28 cellular contexts compared by ENCODE assay signal in the genomic region with DNA sequence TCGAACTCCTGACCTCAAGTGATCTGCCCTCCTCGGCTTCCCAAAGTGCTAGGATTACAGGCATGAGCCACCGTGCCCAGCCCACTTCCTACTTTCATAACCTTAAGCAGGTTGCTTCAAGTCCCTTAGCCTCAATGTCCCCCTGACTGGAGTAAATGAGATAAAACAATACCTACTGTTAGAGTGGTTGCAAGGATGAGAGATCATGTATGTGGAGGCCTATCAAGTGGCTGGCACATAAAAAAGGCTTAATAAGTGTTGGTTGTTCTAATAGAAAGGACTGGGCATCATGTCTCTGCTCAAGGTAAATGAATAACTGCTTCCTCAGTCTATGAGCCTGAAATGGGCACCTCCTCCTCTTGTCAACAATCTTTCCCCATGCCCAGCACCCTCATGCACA.
"Had no signal": no experiment of that assay in that cellular context is flagged by ENCODE, and none has a peak within 500 bp of the region (broad histone marks: within the 10 kb centered on the region; RNA-seq: fewer than 3 reads in every experiment).

No MANE protein-coding gene starts in this region.

- H3K27ac ChIP-seq: neutrophil, pancreas, prostate gland, right lobe of liver, skin epidermis, spleen, stomach, thoracic aorta, thyroid gland, tibial nerve, upper lobe of left lung, vagina had no signal

- H3K27me3 ChIP-seq: neutrophil, pancreas, right lobe of liver, spleen, stomach, thyroid gland, tibial nerve, upper lobe of left lung, vagina had no signal

- H3K4me2 ChIP-seq: smooth muscle cell had no signal

- H3K4me1 ChIP-seq: pancreas, prostate gland, right lobe of liver, spleen, stomach, thyroid gland, upper lobe of left lung had no signal

- H3K36me3 Mint-ChIP-seq: naive thymus-derived CD8-positive, alpha-beta T cell; natural killer cell treated with Interleukin-12 subunit alpha and Interleukin-12 subunit beta and Interleukin-15 and Interleukin-18, amount 100 ng/mL, for 72 hours had no signal

- H3K9me3 Mint-ChIP-seq: natural killer cell treated with Interleukin-12 subunit alpha and Interleukin-12 subunit beta and Interleukin-15 and Interleukin-18, amount 100 ng/mL, for 72 hours; neural crest cell had no signal

- ATAC-seq: naive thymus-derived CD8-positive, alpha-beta T cell; natural killer cell treated with Interleukin-12 subunit alpha and Interleukin-12 subunit beta and Interleukin-15 and Interleukin-18, amount 100 ng/mL, for 72 hours; pancreas; right cardiac atrium; right lobe of liver; stimulated activated memory B cell treated with anti-CD40 and anti-IgM and Interleukin-4, amounts not matched to agents 10 μg/mL and 1 μg/mL and 100 μg/mL, for 72 hours had no signal

- FAIRE-seq: pancreas, urothelium cell line had no signal

- H3K4me3 Mint-ChIP-seq: naive thymus-derived CD8-positive, alpha-beta T cell; natural killer cell treated with Interleukin-12 subunit alpha and Interleukin-12 subunit beta and Interleukin-15 and Interleukin-18, amount 100 ng/mL, for 72 hours; nephron progenitor cell; neural crest cell; stimulated activated memory B cell treated with anti-CD40 and anti-IgM and Interleukin-4, amounts not matched to agents 10 μg/mL and 1 μg/mL and 100 μg/mL, for 72 hours; stimulated activated naive CD8-positive, alpha-beta T cell treated with anti-CD3 and anti-CD28 coated beads, Interleukin-15, Interleukin-2, amounts not matched to agents 100 ng/mL and 50 ng/mL, for 24 hours had no signal

- H3K4me3 ChIP-seq: pancreas, prostate gland, right lobe of liver, skin epidermis, smooth muscle cell, spleen, stomach, thoracic aorta, thyroid gland, tibial nerve, upper lobe of left lung, vagina had no signal

- DNase-seq: naive thymus-derived CD8-positive, alpha-beta T cell; nephron progenitor cell; nucleus accumbens; pancreas; right cardiac atrium; right lobe of liver; spleen; stimulated activated CD4-positive, alpha-beta T cell treated with anti-CD3 and anti-CD28 coated beads, Interleukin-12 subunit alpha, Interleukin-12 subunit beta, amount 100 ng/mL, for 4 hours; stimulated activated CD4-positive, alpha-beta T cell treated with anti-CD3 and anti-CD28 coated beads, Interleukin-1b, Interleukin-23, amount 100 ng/mL, for 48 hours; stimulated activated CD4-positive, alpha-beta T cell treated with anti-CD3 and anti-CD28 coated beads, Interleukin-4, amount 100 ng/mL, for 1 hour; stimulated activated CD4-positive, alpha-beta T cell treated with anti-CD3 and anti-CD28 coated beads, Interleukin-4, amount 100 ng/mL, for 4 hours; stimulated activated CD8-positive, alpha-beta memory T cell treated with anti-CD3 and anti-CD28 coated beads, Interleukin-4, amount 100 ng/mL, for 48 hours; stimulated activated naive CD4-positive, alpha-beta T cell treated with Interleukin-2 at 50 U/mL for 16 hours; stomach; thyroid gland; upper lobe of left lung had no signal

- H3K9me3 ChIP-seq: neutrophil, pancreas, prostate gland, right lobe of liver, spleen, stomach, thoracic aorta, thyroid gland, tibial nerve, upper lobe of left lung, vagina had no signal

- H3K27ac Mint-ChIP-seq: naive thymus-derived CD8-positive, alpha-beta T cell; natural killer cell treated with Interleukin-12 subunit alpha and Interleukin-12 subunit beta and Interleukin-15 and Interleukin-18, amount 100 ng/mL, for 72 hours; nephron progenitor cell; stimulated activated memory B cell treated with anti-CD40 and anti-IgM and Interleukin-4, amounts not matched to agents 10 μg/mL and 1 μg/mL and 100 μg/mL, for 72 hours; stimulated activated naive CD8-positive, alpha-beta T cell treated with anti-CD3 and anti-CD28 coated beads, Interleukin-15, Interleukin-2, amounts not matched to agents 100 ng/mL and 50 ng/mL, for 24 hours had no signal

- H3K36me3 ChIP-seq: neutrophil, pancreas, prostate gland, right lobe of liver, spleen, stomach, thoracic aorta, thyroid gland, tibial nerve, upper lobe of left lung, vagina had no signal
